ENCODE assay signal across 1 cellular context in the genomic region with DNA sequence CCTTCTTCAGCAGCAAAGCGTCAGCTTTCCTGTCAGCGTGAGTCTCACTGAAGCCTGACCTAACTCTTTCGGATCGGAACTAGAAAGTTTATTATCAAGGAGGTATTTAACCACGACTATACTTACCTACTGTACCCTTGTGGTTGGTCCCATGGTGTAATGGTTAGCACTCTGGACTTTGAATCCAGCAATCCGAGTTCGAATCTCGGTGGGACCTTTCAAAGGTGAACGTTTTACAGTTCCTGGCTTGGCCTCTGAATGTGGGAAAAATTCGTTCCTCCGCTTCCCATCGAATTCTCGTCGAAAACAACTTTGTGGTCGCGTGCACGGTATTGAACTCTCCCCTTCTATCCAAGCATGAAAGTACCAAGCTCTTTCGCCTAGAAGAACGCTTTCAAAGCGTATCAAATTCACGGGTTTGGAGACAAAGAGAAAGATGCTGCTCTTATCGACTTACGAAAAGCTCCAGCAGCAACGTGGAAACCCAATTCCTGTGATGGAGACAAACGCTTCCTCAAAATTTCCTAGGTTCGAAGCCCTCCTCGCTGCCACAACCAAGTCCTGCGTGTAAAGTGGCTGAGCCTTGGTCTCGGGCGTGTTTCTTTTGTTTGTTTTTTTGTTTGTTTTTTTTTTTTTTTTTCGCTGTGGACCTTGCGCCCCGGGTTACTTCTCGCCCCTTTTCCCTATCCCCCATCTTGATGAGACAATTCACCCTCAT.
A peak's percentile ranks its signal among the peaks of the same experiment; 100 is the strongest.
TF ChIP-seq lines count a peak whose summit lies in the region.

No MANE protein-coding gene starts in this region.

TF ChIP-seq in WTC11, 78 proteins besides CTCF, POLR2A, EP300 and RAD21 (continued from another document):
- TF ChIP-seq FOXP4 (CRISPR knock-in tag; IDR thresholded peaks at IDR 0.05): peak; percentile 26; the same call in 1 of the 2 replicates
- TF ChIP-seq, protein P1, sequence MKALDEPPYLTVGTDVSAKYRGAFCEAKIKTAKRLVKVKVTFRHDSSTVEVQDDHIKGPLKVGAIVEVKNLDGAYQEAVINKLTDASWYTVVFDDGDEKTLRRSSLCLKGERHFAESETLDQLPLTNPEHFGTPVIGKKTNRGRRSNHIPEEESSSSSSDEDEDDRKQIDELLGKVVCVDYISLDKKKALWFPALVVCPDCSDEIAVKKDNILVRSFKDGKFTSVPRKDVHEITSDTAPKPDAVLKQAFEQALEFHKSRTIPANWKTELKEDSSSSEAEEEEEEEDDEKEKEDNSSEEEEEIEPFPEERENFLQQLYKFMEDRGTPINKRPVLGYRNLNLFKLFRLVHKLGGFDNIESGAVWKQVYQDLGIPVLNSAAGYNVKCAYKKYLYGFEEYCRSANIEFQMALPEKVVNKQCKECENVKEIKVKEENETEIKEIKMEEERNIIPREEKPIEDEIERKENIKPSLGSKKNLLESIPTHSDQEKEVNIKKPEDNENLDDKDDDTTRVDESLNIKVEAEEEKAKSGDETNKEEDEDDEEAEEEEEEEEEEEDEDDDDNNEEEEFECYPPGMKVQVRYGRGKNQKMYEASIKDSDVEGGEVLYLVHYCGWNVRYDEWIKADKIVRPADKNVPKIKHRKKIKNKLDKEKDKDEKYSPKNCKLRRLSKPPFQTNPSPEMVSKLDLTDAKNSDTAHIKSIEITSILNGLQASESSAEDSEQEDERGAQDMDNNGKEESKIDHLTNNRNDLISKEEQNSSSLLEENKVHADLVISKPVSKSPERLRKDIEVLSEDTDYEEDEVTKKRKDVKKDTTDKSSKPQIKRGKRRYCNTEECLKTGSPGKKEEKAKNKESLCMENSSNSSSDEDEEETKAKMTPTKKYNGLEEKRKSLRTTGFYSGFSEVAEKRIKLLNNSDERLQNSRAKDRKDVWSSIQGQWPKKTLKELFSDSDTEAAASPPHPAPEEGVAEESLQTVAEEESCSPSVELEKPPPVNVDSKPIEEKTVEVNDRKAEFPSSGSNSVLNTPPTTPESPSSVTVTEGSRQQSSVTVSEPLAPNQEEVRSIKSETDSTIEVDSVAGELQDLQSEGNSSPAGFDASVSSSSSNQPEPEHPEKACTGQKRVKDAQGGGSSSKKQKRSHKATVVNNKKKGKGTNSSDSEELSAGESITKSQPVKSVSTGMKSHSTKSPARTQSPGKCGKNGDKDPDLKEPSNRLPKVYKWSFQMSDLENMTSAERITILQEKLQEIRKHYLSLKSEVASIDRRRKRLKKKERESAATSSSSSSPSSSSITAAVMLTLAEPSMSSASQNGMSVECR (CRISPR knock-in tag; IDR thresholded peaks at IDR 0.05; ENCODE audit: borderline replicate concordance): peak; percentile 38; the same call in 1 of the 2 replicates
